Comparison of ENCODE assay signal across 18 cellular contexts in genomic region chr11:70110538-70111055, GRCh38. TPM values are rescaled to one million over a fixed set of nuclear protein-coding genes. Genes with fewer than 3 reads are reported as not detected.
DNase-seq lines count a peak whose midpoint lies in the region; ATAC-seq, FAIRE-seq and TF ChIP-seq lines count a peak whose summit lies in the region.
"Had no signal": no experiment of that assay in that cellular context is flagged by ENCODE, and none has a peak within 500 bp of the region (broad histone marks: within the 10 kb centered on the region; RNA-seq: fewer than 3 reads in every experiment).

No MANE protein-coding gene starts in this region.

- H3K4me3 ChIP-seq in GM23338: no peak overlapping the region
- no peak overlapping the region for H3K4me3 ChIP-seq in SJCRH30
- no peak overlapping the region for H3K4me3 ChIP-seq in right cardiac atrium (ENCODE audit: low read length)
- H3K4me3 ChIP-seq in subcutaneous abdominal adipose tissue (ENCODE audit: low read depth in 1 of 5, low read length in 5 of 5): no peak overlapping the region

- no peak overlapping the region for H3K4me3 Mint-ChIP-seq in GM23338
- H3K4me3 Mint-ChIP-seq in activated naive CD4-positive, alpha-beta T cell treated with anti-CD3 and anti-CD28 coated beads for 36 hours: no peak overlapping the region
- H3K4me3 Mint-ChIP-seq: CD4-positive, alpha-beta T cell had no signal

- no peak overlapping the region for H2AFZ ChIP-seq in GM23338

- H3K79me2 ChIP-seq in GM23338 (replicated peaks; ENCODE audit: insufficient read depth): no peaks in the 10 kb centered on the region

- no peaks in the 10 kb centered on the region for H3F3A ChIP-seq in GM23338 (replicated peaks; ENCODE audit: low read depth)

- no peak overlapping the region for H3K9ac ChIP-seq in subcutaneous abdominal adipose tissue (ENCODE audit: low read length in 5 of 5)

- DNase-seq in GM23338 (ENCODE audit: low spot score) (no peak), SJCRH30 (peak; percentile 49 to 75), right cardiac atrium (peak in 2 of 3 donors; percentile 22 to 45), frontal cortex (ENCODE audit: low spot score in 2 of 2) (no peak)
- no peak for DNase-seq in activated CD4-positive, CD25-positive, alpha-beta regulatory T cell (lab: John Stamatoyannopoulos, UW)
- no peak for DNase-seq in activated naive CD4-positive, alpha-beta T cell treated with anti-CD3 and anti-CD28 coated beads for 36 hours
- DNase-seq: ACHN; CD4-positive, alpha-beta T cell; HCEC 1CT; KG1; NCI-H1436; NCI-H2029; NCI-H2171; NCI-H446; PC-3 had no signal

- H3K9me3 Mint-ChIP-seq in GM23338: no peaks in the 10 kb centered on the region
- no peaks in the 10 kb centered on the region for H3K9me3 Mint-ChIP-seq in activated naive CD4-positive, alpha-beta T cell treated with anti-CD3 and anti-CD28 coated beads for 36 hours
- H3K9me3 Mint-ChIP-seq: CD4-positive, alpha-beta T cell had no signal

- WGBS in right cardiac atrium: 85% methylated on average over 17 of the region's 17 CpGs

- H4K20me1 ChIP-seq in GM23338 (replicated peaks; ENCODE audit: insufficient read depth): no peaks in the 10 kb centered on the region

- TF ChIP-seq CTCF in GM23338 (conservative IDR thresholded peaks at IDR 0.05; ENCODE audit: low read depth in 2 of 2): no peak

- intact Hi-C loops in right cardiac atrium (cut with DNase I): no loop called here
- intact Hi-C loops in activated naive CD4-positive, alpha-beta T cell treated with anti-CD3 and anti-CD28 coated beads for 36 hours (cut with micrococcal nuclease): no loop called here

- no peak for FAIRE-seq in frontal cortex (lab: Jason Lieb, UNC)

- peaks cover 25% of the 10 kb centered on the region for H3K4me1 Mint-ChIP-seq in GM23338
- H3K4me1 Mint-ChIP-seq in activated naive CD4-positive, alpha-beta T cell treated with anti-CD3 and anti-CD28 coated beads for 36 hours (ENCODE audit: low read depth): peaks cover 9% of the 10 kb centered on the region

- CTCF ChIA-PET in activated naive CD4-positive, alpha-beta T cell treated with anti-CD3 and anti-CD28 coated beads for 36 hours (lab: Charles Lee): no interaction called here

- no peaks in the 10 kb centered on the region for H3K36me3 Mint-ChIP-seq in GM23338 (ENCODE audit: low read depth)
- no peaks in the 10 kb centered on the region for H3K36me3 Mint-ChIP-seq in activated naive CD4-positive, alpha-beta T cell treated with anti-CD3 and anti-CD28 coated beads for 36 hours (ENCODE audit: low read depth)

- H3K27ac Mint-ChIP-seq in GM23338: no peak overlapping the region
- H3K27ac Mint-ChIP-seq in activated naive CD4-positive, alpha-beta T cell treated with anti-CD3 and anti-CD28 coated beads for 36 hours: no peak overlapping the region
- H3K27ac Mint-ChIP-seq: CD4-positive, alpha-beta T cell had no signal

- H3K27ac ChIP-seq in GM23338 (ENCODE audit: low read depth): peak overlapping the region; percentile 39; the same call in 1 of the 2 replicates
- H3K27ac ChIP-seq in SJCRH30: no peak overlapping the region
- H3K27ac ChIP-seq in right cardiac atrium (ENCODE audit: low read length): peak overlapping the region; percentile 34
- peak overlapping the region; percentile 23 for H3K27ac ChIP-seq in subcutaneous abdominal adipose tissue (ENCODE audit: low read depth, low read length)
- H3K27ac ChIP-seq: HL-60 had no signal

- H3K4me2 ChIP-seq in GM23338: no peak overlapping the region

- H3K9me2 ChIP-seq in GM23338 (ENCODE audit: insufficient read depth): no peaks in the 10 kb centered on the region

- H3K9me3 ChIP-seq in SJCRH30 (replicated peaks): no peaks in the 10 kb centered on the region
- no peaks in the 10 kb centered on the region for H3K9me3 ChIP-seq in right cardiac atrium (ENCODE audit: control insufficient read depth, low read length)
- H3K9me3 ChIP-seq in subcutaneous abdominal adipose tissue (ENCODE audit: control insufficient read depth in 5 of 5, low read length in 5 of 5): no peaks in the 10 kb centered on the region

- ATAC-seq in GM23338 (no peak), right cardiac atrium (no peak)
- ATAC-seq: PC-3 had no signal

- H3K27me3 ChIP-seq in GM23338 (ENCODE audit: insufficient read depth) (no peaks in the 10 kb centered on the region), SJCRH30 (0 out of 2 replicates have a peak, but pooled peaks cover 4% of the 10 kb centered on the region), right cardiac atrium (ENCODE audit: control insufficient read depth, insufficient read depth) (no peaks in the 10 kb centered on the region), subcutaneous abdominal adipose tissue (ENCODE audit: control insufficient read depth in 5 of 5, insufficient read depth in 4 of 5, low read length in 5 of 5) (peaks cover 6 to 21% (median 12%) of the 10 kb centered on the region in 5 donors)

- peaks cover 13% of the 10 kb centered on the region for H3K27me3 Mint-ChIP-seq in GM23338 (ENCODE audit: insufficient read depth, low read depth, poor library complexity)
- peaks cover 10% of the 10 kb centered on the region for H3K27me3 Mint-ChIP-seq in activated naive CD4-positive, alpha-beta T cell treated with anti-CD3 and anti-CD28 coated beads for 36 hours (ENCODE audit: low read depth)

- H3K36me3 ChIP-seq in GM23338 (ENCODE audit: insufficient read depth) (no peaks in the 10 kb centered on the region), SJCRH30 (no peaks in the 10 kb centered on the region), subcutaneous abdominal adipose tissue (ENCODE audit: control insufficient read depth in 5 of 5, insufficient read depth in 5 of 5, low read length in 5 of 5) (no peaks in the 10 kb centered on the region)

- H3K4me1 ChIP-seq in GM23338 (ENCODE audit: insufficient read depth) (0 out of 2 replicates have a peak, but pooled peaks cover 10% of the 10 kb centered on the region), SJCRH30 (peaks cover 18% of the 10 kb centered on the region), right cardiac atrium (ENCODE audit: control insufficient read depth, insufficient read depth, low read length) (no peaks in the 10 kb centered on the region), subcutaneous abdominal adipose tissue (ENCODE audit: control insufficient read depth in 5 of 5, insufficient read depth in 5 of 5, low read length in 5 of 5) (peaks cover 0 to 26% (median 5%) of the 10 kb centered on the region in 5 donors)

TF ChIP-seq in GM23338, 12 proteins besides CTCF, POLR2A, EP300 and RAD21 (continues in another document):
- TF ChIP-seq POLR2AphosphoS5 (IDR thresholded peaks at IDR 0.05; ENCODE audit: low read depth): no peak
- TF ChIP-seq, protein P1, sequence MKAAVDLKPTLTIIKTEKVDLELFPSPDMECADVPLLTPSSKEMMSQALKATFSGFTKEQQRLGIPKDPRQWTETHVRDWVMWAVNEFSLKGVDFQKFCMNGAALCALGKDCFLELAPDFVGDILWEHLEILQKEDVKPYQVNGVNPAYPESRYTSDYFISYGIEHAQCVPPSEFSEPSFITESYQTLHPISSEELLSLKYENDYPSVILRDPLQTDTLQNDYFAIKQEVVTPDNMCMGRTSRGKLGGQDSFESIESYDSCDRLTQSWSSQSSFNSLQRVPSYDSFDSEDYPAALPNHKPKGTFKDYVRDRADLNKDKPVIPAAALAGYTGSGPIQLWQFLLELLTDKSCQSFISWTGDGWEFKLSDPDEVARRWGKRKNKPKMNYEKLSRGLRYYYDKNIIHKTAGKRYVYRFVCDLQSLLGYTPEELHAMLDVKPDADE (IDR thresholded peaks at IDR 0.05): no peak
- TF ChIP-seq NANOG (IDR thresholded peaks at IDR 0.05; ENCODE audit: borderline replicate concordance): no peak
- TF ChIP-seq ZNF331 (CRISPR knock-in tag; IDR thresholded peaks at IDR 0.05; ENCODE audit: low read depth): no peak
- TF ChIP-seq EZH2phosphoT487 (IDR thresholded peaks at IDR 0.05; ENCODE audit: unreplicated experiment): no peak
- TF ChIP-seq ZNF114 (CRISPR knock-in tag; IDR thresholded peaks at IDR 0.05): no peak
- TF ChIP-seq STAT1 (IDR thresholded peaks at IDR 0.05; ENCODE audit: unreplicated experiment): no peak
- no peak for TF ChIP-seq JUNB (IDR thresholded peaks at IDR 0.05; ENCODE audit: unreplicated experiment)

RNA-seq across cellular contexts. Expression of gene ANO1, which starts 32.5 kb away (rescaled TPM):
- total RNA-seq in GM23338 (2014; rRNA removed; shearing (Covaris generic)): 3.4 and 3.9 TPM in 2 replicates
- polyA plus RNA-seq in GM23338 (2016; fragmentation: Nextera tagmentation; extraction: Ambion mirVana) (1.3 and 1.4 TPM in 2 replicates), right cardiac atrium (6.8 TPM)
- 0.43 and 1.6 TPM in 2 replicates for total RNA-seq in SJCRH30 (2014; rRNA removed; shearing (Covaris generic))
- total RNA-seq in right cardiac atrium (10 to 100 TPM in 2 of 4 donors, 1 to 10 TPM in 2; 7.9 to 18.2 (median 9.5) TPM), frontal cortex (0.41 TPM)
- total RNA-seq in activated naive CD4-positive, alpha-beta T cell treated with anti-CD3 and anti-CD28 coated beads for 36 hours: not detected
- total RNA-seq: CD4-positive, alpha-beta T cell; M059J had no signal

Comparison
In these comparisons a context has a peak if more than half of its experiments do, and no peak if none do; other contexts are left out.
1. DNase-seq: peak in SJCRH30 (2 of 2) and right cardiac atrium (2 of 3); none in GM23338 (single experiment), activated CD4-positive, CD25-positive, alpha-beta regulatory T cell (0 of 4), frontal cortex (0 of 2) and activated naive CD4-positive, alpha-beta T cell treated with anti-CD3 and anti-CD28 coated beads for 36 hours (single experiment).